12 cellular contexts compared by ENCODE assay signal in genomic region chr3:156691920-156692319, GRCh38. TPM values are rescaled to one million over a fixed set of nuclear protein-coding genes. Genes with fewer than 3 reads are reported as not detected.
DNase-seq lines count a peak whose midpoint lies in the region; ATAC-seq and TF ChIP-seq lines count a peak whose summit lies in the region.
"Had no signal": no experiment of that assay in that cellular context is flagged by ENCODE, and none has a peak within 500 bp of the region (broad histone marks: within the 10 kb centered on the region; RNA-seq: fewer than 3 reads in every experiment).

No MANE protein-coding gene starts in this region.

- CTCF ChIA-PET in BJ (lab: Yijun Ruan, JAX), result interaction anchor here (0.8 kb wide), 1 partner anchor 17 kb away, joined by 3 read pairs; no protein-coding TSS in a partner anchor

- H3K36me3 ChIP-seq in BJ (ENCODE audit: control insufficient read depth, insufficient read depth, low read length) (peaks cover 5% of the 10 kb centered on the region; the same call in 1 of the 2 replicates), mucosa of stomach (ENCODE audit: control insufficient read depth, insufficient read depth, low read length) (peaks cover 3% of the 10 kb centered on the region)

- peak overlapping the region; percentile 27 for H3K9ac ChIP-seq in mucosa of stomach (ENCODE audit: low read length)

- H3K27me3 ChIP-seq in BJ (ENCODE audit: control insufficient read depth, insufficient read depth, low read length), result no peaks in the 10 kb centered on the region
- no peaks in the 10 kb centered on the region for H3K27me3 ChIP-seq in mucosa of stomach (ENCODE audit: control insufficient read depth, insufficient read depth, low read length)

- POLR2A ChIA-PET in BJ (lab: Charles Lee), result interaction anchor here (0.6 kb wide), 1 partner anchor 8 kb away, joined by 3 read pairs; no protein-coding TSS in a partner anchor

- H3K4me3 ChIP-seq in BJ (ENCODE audit: low read depth, low read length), result no peak overlapping the region
- H3K4me3 ChIP-seq in coronary artery, result peak overlapping the region; percentile 6
- no peak overlapping the region for H3K4me3 ChIP-seq in mucosa of stomach (ENCODE audit: low read length)

- DNase-seq in BJ (ENCODE audit: low read depth) (peak; percentile 34), LHCN-M2 (ENCODE audit: low read depth) (peak; percentile 68), coronary artery (ENCODE audit: low spot score) (no peak), germinal center (ENCODE audit: low spot score) (no peak)
- DNase-seq: activated CD4-positive, alpha-beta T cell treated with anti-CD3 and anti-CD28 coated beads, Interleukin-2, amount 50 U/mL, for 1 hour; activated naive CD4-positive, alpha-beta T cell treated with Interleukin-2 at 50 U/mL for 16 hours; SIG-M5; stimulated activated CD4-positive, alpha-beta T cell treated with anti-CD3 and anti-CD28 coated beads, Interleukin-2, amount 100 ng/mL, for 48 hours had no signal

- TF ChIP-seq CTCF in BJ (IDR thresholded peaks at IDR 0.05; ENCODE audit: insufficient read depth, low read depth, low read length) (no peak), coronary artery (IDR thresholded peaks at IDR 0.05) (no peak)

- peak overlapping the region in 1 of 2 donors; percentile 27 for H3K27ac ChIP-seq in coronary artery

- peaks cover 57% of the 10 kb centered on the region for H3K4me1 ChIP-seq in mucosa of stomach (ENCODE audit: control insufficient read depth, insufficient read depth, low read length)

- no peak for ATAC-seq in HG02970 (IDR thresholded peaks at IDR 0.05; ENCODE audit: low FRiP score, unreplicated experiment)
- no peak for ATAC-seq in esophagus mucosa
- no peak for ATAC-seq in GM21619 (IDR thresholded peaks at IDR 0.05; ENCODE audit: unreplicated experiment)

- no peaks in the 10 kb centered on the region for H3K9me3 ChIP-seq in mucosa of stomach (ENCODE audit: control insufficient read depth, low read length)

RNA-seq across cellular contexts. Expression of gene TIPARP, which starts 17.5 kb away (rescaled TPM):
- 23.0 and 30.9 TPM in 2 replicates for polyA plus RNA-seq in BJ (2011; rRNA removed)
- 30.2 and 37.6 TPM in 2 replicates for polyA minus RNA-seq in BJ (2011; rRNA and poly(A)+ RNA removed)
- total RNA-seq in LHCN-M2 (2014; rRNA removed) (89.9 and 103 TPM in 2 replicates), esophagus mucosa (34.4 TPM)
- 32.7 TPM for polyA plus RNA-seq in LHCN-M2 (2012)

Comparison
In these comparisons a context has a peak if more than half of its experiments do, and no peak if none do; other contexts are left out.
1. DNase-seq: peak in BJ (single experiment) and LHCN-M2 (single experiment); none in coronary artery (single experiment) and germinal center (single experiment).